In genomic region chr20:46810442-46811327, GRCh38 we compare ENCODE assay signal across 15 cellular contexts.
DNase-seq lines count a peak whose midpoint lies in the region; TF ChIP-seq lines count a peak whose summit lies in the region.
"Had no signal": no experiment of that assay in that cellular context is flagged by ENCODE, and none has a peak within 500 bp of the region (broad histone marks: within the 10 kb centered on the region; RNA-seq: fewer than 3 reads in every experiment).

No MANE protein-coding gene starts in this region.

- WGBS in mammary epithelial cell (ENCODE audit: low coverage, missing lambda C conversion rate): 81% methylated on average over 17 of the region's 28 CpGs

- no peak overlapping the region for H3K27ac ChIP-seq in breast epithelium
- no peak overlapping the region for H3K27ac ChIP-seq in mammary epithelial cell (ENCODE audit: insufficient read depth, low read depth, low read length)
- no peak overlapping the region for H3K27ac ChIP-seq in Karpas-422 (ENCODE audit: low read length)
- H3K27ac ChIP-seq: epithelial cell of prostate, lower lobe of right lung had no signal

- H3K4me2 ChIP-seq in mammary epithelial cell (ENCODE audit: insufficient read depth, low read depth, low read length) (no peak overlapping the region), Karpas-422 (ENCODE audit: low read depth, low read length, poor library complexity, severe bottlenecking) (no peak overlapping the region)

- no peak overlapping the region for H3K4me3 Mint-ChIP-seq in type B pancreatic cell
- H3K4me3 Mint-ChIP-seq: central memory CD8-positive, alpha-beta T cell had no signal

- peaks cover 12% of the 10 kb centered on the region for H3K27me3 Mint-ChIP-seq in type B pancreatic cell

- H3K4me1 ChIP-seq in breast epithelium (no peaks in the 10 kb centered on the region), mammary epithelial cell (ENCODE audit: insufficient read depth, low read length) (peaks cover 6% of the 10 kb centered on the region), Karpas-422 (ENCODE audit: low read length) (no peaks in the 10 kb centered on the region)
- H3K4me1 ChIP-seq: lower lobe of right lung had no signal

- DNase-seq in breast epithelium (ENCODE audit: low spot score in 2 of 2): no peak
- no peak for DNase-seq in mammary epithelial cell
- peak; percentile 61 for DNase-seq in NCI-H2227 treated with DMSO at 0.1 percent for 48 hours (lab: John Stamatoyannopoulos, UW)
- DNase-seq in ecto neural progenitor cell (ENCODE audit: low spot score): peak; percentile 46
- DNase-seq in type B pancreatic cell (ENCODE audit: extremely low spot score, unreplicated experiment): peak; percentile 56
- no peak for DNase-seq in activated naive CD4-positive, alpha-beta T cell treated with Interleukin-2 at 50 U/mL for 16 hours
- no peak for DNase-seq in Karpas-422
- DNase-seq in activated CD8-positive, alpha-beta memory T cell treated with anti-CD3 and anti-CD28 coated beads, Interleukin-2, amount 50 U/mL, for 48 hours: no peak
- DNase-seq: activated CD8-positive, alpha-beta memory T cell treated with anti-CD3 and anti-CD28 coated beads for 24 hours; KBM-7; lower lobe of right lung; Right ventricle myocardium superior; small intestine had no signal

- no peaks in the 10 kb centered on the region for H3K9me3 Mint-ChIP-seq in type B pancreatic cell
- H3K9me3 Mint-ChIP-seq: central memory CD8-positive, alpha-beta T cell had no signal

- TF ChIP-seq CTCF in breast epithelium (IDR thresholded peaks at IDR 0.05): no peak
- no peak for TF ChIP-seq CTCF in mammary epithelial cell (conservative IDR thresholded peaks at IDR 0.05 in 1 of 2, IDR thresholded peaks at IDR 0.05 in 1 of 2; ENCODE audit: extremely low read depth in 1 of 2, insufficient read depth in 1 of 2, low read depth in 1 of 2, low read length in 2 of 2)
- TF ChIP-seq CTCF in type B pancreatic cell (conservative IDR thresholded peaks at IDR 0.05): no peak

- CTCF ChIA-PET in mammary epithelial cell (lab: Charles Lee; ENCODE audit: low non-redundant PET): no interaction called here

- no peak for TF ChIP-seq POLR2A in breast epithelium (IDR thresholded peaks at IDR 0.05)

- BruUV-seq in mammary epithelial cell (replicated peaks; lab: Mats Ljungman, UMichigan): no TSS peak

- H3K79me2 ChIP-seq in mammary epithelial cell (ENCODE audit: insufficient read depth, low read length) (no peaks in the 10 kb centered on the region), Karpas-422 (ENCODE audit: low read length) (no peaks in the 10 kb centered on the region)

- no peaks in the 10 kb centered on the region for H3K9me2 ChIP-seq in Karpas-422 (replicated peaks; ENCODE audit: insufficient read depth, low read length)

- H4K20me1 ChIP-seq in mammary epithelial cell (ENCODE audit: insufficient read depth, low read length): no peaks in the 10 kb centered on the region
- no peaks in the 10 kb centered on the region for H4K20me1 ChIP-seq in Karpas-422 (ENCODE audit: insufficient read depth, low read depth, low read length)

- H3K4me3 ChIP-seq in breast epithelium (peak overlapping the region in 2 of 3 donors; percentile 46 to 62), mammary epithelial cell (replicated peaks in 1 of 3; ENCODE audit: insufficient read depth in 1 of 3, low read depth in 2 of 3, low read length in 3 of 3) (no peak overlapping the region), Karpas-422 (ENCODE audit: low read length) (no peak overlapping the region)
- H3K4me3 ChIP-seq: lower lobe of right lung had no signal

- in situ Hi-C loops in mammary epithelial cell (cut with MboI; ENCODE audit: low sequenced_read_pairs in 2 of 2): no loop called here

- H2AFZ ChIP-seq in mammary epithelial cell (ENCODE audit: low read depth, low read length) (no peak overlapping the region), Karpas-422 (ENCODE audit: low read length) (no peak overlapping the region)

- dilution Hi-C loops in mammary epithelial cell (cut with HindIII; ENCODE audit: low sequenced_read_pairs): no loop called here

- H3K4me1 Mint-ChIP-seq in type B pancreatic cell (ENCODE audit: unreplicated experiment): peaks cover 24% of the 10 kb centered on the region
- H3K4me1 Mint-ChIP-seq: central memory CD8-positive, alpha-beta T cell had no signal

- H3K27me3 ChIP-seq in breast epithelium (peaks cover 3 to 5% of the 10 kb centered on the region in 2 donors), mammary epithelial cell (ENCODE audit: insufficient read depth, low read length) (peaks cover 5% of the 10 kb centered on the region), Karpas-422 (ENCODE audit: low read length) (no peaks in the 10 kb centered on the region)

- H3K36me3 Mint-ChIP-seq in type B pancreatic cell: no peaks in the 10 kb centered on the region

- intact Hi-C loops in breast epithelium (cut with DNase I; ENCODE audit: low total_unique reads) (no loop called here), mammary epithelial cell (cut with micrococcal nuclease) (no loop called here)

- no peaks in the 10 kb centered on the region for H3K9me3 ChIP-seq in breast epithelium
- H3K9me3 ChIP-seq in mammary epithelial cell (replicated peaks; ENCODE audit: insufficient read depth, low read length): no peaks in the 10 kb centered on the region
- H3K9me3 ChIP-seq in Karpas-422 (ENCODE audit: low read length): no peaks in the 10 kb centered on the region
- H3K9me3 ChIP-seq: lower lobe of right lung had no signal

- no peak overlapping the region for H3K27ac Mint-ChIP-seq in type B pancreatic cell

- H3K36me3 ChIP-seq in breast epithelium: no peaks in the 10 kb centered on the region
- H3K36me3 ChIP-seq in mammary epithelial cell (ENCODE audit: insufficient read depth, low read length): no peaks in the 10 kb centered on the region
- H3K36me3 ChIP-seq in Karpas-422 (ENCODE audit: insufficient read depth, low read length): no peaks in the 10 kb centered on the region
- H3K36me3 ChIP-seq: lower lobe of right lung had no signal

- H3K9ac ChIP-seq in mammary epithelial cell (ENCODE audit: insufficient read depth, low read length) (no peak overlapping the region), Karpas-422 (ENCODE audit: low read length) (no peak overlapping the region)

Comparison
In these comparisons a context has a peak if more than half of its experiments do, and no peak if none do; other contexts are left out.
1. H3K4me3 ChIP-seq: peak in breast epithelium (2 of 3); none in mammary epithelial cell (0 of 3) and Karpas-422 (single experiment).
2. DNase-seq: peak in NCI-H2227 treated with DMSO at 0.1 percent for 48 hours (single experiment), ecto neural progenitor cell (single experiment) and type B pancreatic cell (single experiment); none in breast epithelium (0 of 2), mammary epithelial cell (single experiment), activated naive CD4-positive, alpha-beta T cell treated with Interleukin-2 at 50 U/mL for 16 hours (single experiment), Karpas-422 (single experiment) and activated CD8-positive, alpha-beta memory T cell treated with anti-CD3 and anti-CD28 coated beads, Interleukin-2, amount 50 U/mL, for 48 hours (single experiment).